In the genomic region with DNA sequence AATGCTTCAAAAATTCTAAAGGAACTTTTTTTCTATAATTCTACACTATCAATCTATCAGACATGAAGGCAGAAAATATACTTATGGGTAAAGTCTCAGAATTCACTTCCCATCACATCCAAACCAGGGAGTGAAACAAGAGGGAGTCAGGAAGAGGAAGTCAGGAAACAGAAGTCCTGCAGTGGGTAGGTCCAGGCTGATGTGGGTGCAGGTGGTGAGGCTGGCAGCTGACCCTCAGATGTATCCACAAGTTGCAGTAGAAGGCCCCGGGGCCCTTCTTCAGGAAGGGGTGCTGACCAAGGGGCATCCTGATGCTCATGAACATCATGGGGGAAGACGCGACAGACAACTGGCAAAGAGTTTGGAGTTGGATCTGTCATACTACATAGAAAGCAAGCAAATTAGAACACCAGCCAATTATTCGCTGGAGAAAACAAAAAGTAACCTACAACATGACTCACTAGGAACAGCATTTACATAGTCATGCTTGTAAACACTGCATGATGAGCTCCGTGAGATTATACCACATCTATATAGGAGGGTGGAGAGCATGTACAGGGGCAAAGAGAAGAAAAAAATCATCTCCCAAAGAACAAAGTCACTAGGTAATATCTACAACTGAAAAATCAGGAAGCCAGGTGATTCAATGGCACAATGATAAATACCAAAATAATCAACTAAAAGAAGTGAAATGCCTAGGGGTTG, we compare ENCODE assay signal across 12 cellular contexts. TPM values are rescaled to one million over a fixed set of nuclear protein-coding genes. Genes with fewer than 3 reads are reported as not detected.
DNase-seq lines count a peak whose midpoint lies in the region; TF ChIP-seq lines count a peak whose summit lies in the region.
"Had no signal": no experiment of that assay in that cellular context is flagged by ENCODE, and none has a peak within 500 bp of the region (broad histone marks: within the 10 kb centered on the region; RNA-seq: fewer than 3 reads in every experiment).

No MANE protein-coding gene starts in this region.

- H3K18ac ChIP-seq in H9 (ENCODE audit: insufficient read length, low read depth, low read length) = no peak overlapping the region

- H4K8ac ChIP-seq in H9 (replicated peaks; ENCODE audit: insufficient read length, low read depth, low read length) = no peak overlapping the region

- no peak overlapping the region for H3K4ac ChIP-seq in H9 (ENCODE audit: low read depth, low read length)

- H3K36me3 ChIP-seq in BLaER1 (peaks cover 45% of the 10 kb centered on the region), H7 (replicated peaks; ENCODE audit: control insufficient read depth, insufficient read depth, low read length) (no peaks in the 10 kb centered on the region)

- no peak overlapping the region for H2BK120ac ChIP-seq in H9 (ENCODE audit: low read depth, low read length, poor library complexity, severe bottlenecking)

- H2BK12ac ChIP-seq in H9 (ENCODE audit: insufficient read length, low read depth, low read length) = no peak overlapping the region

- no peak overlapping the region for H3K56ac ChIP-seq in H9 (ENCODE audit: insufficient read length, low read depth, low read length)

- peaks cover 43% of the 10 kb centered on the region; the same call in 1 of the 2 replicates for H3K79me2 ChIP-seq in H9 (ENCODE audit: insufficient read depth, low read length)

- H3K4me3 ChIP-seq in BLaER1 (0 out of 2 replicates have a peak overlapping the region, but pooled peaks have one; percentile 23), H7 (ENCODE audit: insufficient read depth, low read depth, low read length) (no peak overlapping the region)
- H3K4me3 ChIP-seq: hepatocyte, mucosa of descending colon had no signal

- peak overlapping the region; percentile 42; the same call in 1 of the 2 replicates for H3K9ac ChIP-seq in BLaER1
- no peak overlapping the region for H3K9ac ChIP-seq in H9 (ENCODE audit: extremely low read depth, insufficient read length, low read length)

- H4K20me1 ChIP-seq in BLaER1 = peaks cover 86% of the 10 kb centered on the region
- H4K20me1 ChIP-seq in H9 (ENCODE audit: control insufficient read depth, insufficient read depth, insufficient read length) = peaks cover 4% of the 10 kb centered on the region

- H3T11ph ChIP-seq in H9 (ENCODE audit: low read length) = no peak overlapping the region

- H2BK15ac ChIP-seq in H9 (ENCODE audit: low read depth, low read length) = no peak overlapping the region

- H3K9me3 Mint-ChIP-seq in H9 = no peaks in the 10 kb centered on the region; a peak in 2 of 5 replicates
- no peaks in the 10 kb centered on the region for H3K9me3 Mint-ChIP-seq in activated naive CD8-positive, alpha-beta T cell treated with anti-CD3 and anti-CD28 coated beads for 36 hours

- H4K5ac ChIP-seq in H9 (ENCODE audit: insufficient read length, low read depth, low read length) = no peak overlapping the region

- H2AFZ ChIP-seq in H9 (ENCODE audit: low read length) = no peak overlapping the region
- H2AFZ ChIP-seq: hepatocyte had no signal

- H3K36me3 Mint-ChIP-seq in H9 (ENCODE audit: insufficient read depth in 1 of 3, low read depth in 3 of 3) = peaks cover 1 to 10% (median 3%) of the 10 kb centered on the region in 3 experiments; a peak in 4 of 7 replicates
- H3K36me3 Mint-ChIP-seq in activated naive CD8-positive, alpha-beta T cell treated with anti-CD3 and anti-CD28 coated beads for 36 hours = peaks cover 53% of the 10 kb centered on the region

- H3K4me1 ChIP-seq in BLaER1 (peaks cover 79% of the 10 kb centered on the region), H9 (ENCODE audit: insufficient read depth, low read length) (peaks cover 7% of the 10 kb centered on the region; the same call in 1 of the 2 replicates)

- H3K9me3 ChIP-seq in BLaER1 (no peaks in the 10 kb centered on the region), H9 (ENCODE audit: control insufficient read depth, low read depth, low read length) (no peaks in the 10 kb centered on the region)
- H3K9me3 ChIP-seq: mucosa of descending colon had no signal

- H3K79me1 ChIP-seq in H9 (ENCODE audit: insufficient read depth, low read depth, low read length, poor library complexity, severe bottlenecking) = peaks cover 10% of the 10 kb centered on the region

- no peak overlapping the region for H2BK5ac ChIP-seq in H9 (ENCODE audit: insufficient read length, low read length)

- H3K4me1 Mint-ChIP-seq in H9 = peaks cover 45 to 46% of the 10 kb centered on the region in 2 experiments
- H3K4me1 Mint-ChIP-seq in activated naive CD8-positive, alpha-beta T cell treated with anti-CD3 and anti-CD28 coated beads for 36 hours = peaks cover 62% of the 10 kb centered on the region

- peak overlapping the region in 2 of 3 experiments; percentile 65 to 92; a peak in 3 of 7 replicates for H3K27ac Mint-ChIP-seq in H9
- peak overlapping the region; percentile 18 for H3K27ac Mint-ChIP-seq in activated naive CD8-positive, alpha-beta T cell treated with anti-CD3 and anti-CD28 coated beads for 36 hours

- no peak overlapping the region for H4K91ac ChIP-seq in H9 (ENCODE audit: insufficient read length, low read depth, low read length)

- H3K23me2 ChIP-seq in H9 (ENCODE audit: insufficient read length, low read depth, low read length, poor library complexity, severe bottlenecking) = peaks cover 9% of the 10 kb centered on the region

- H3K23ac ChIP-seq in H9 (ENCODE audit: insufficient read length, low read depth, low read length) = no peak overlapping the region

- H3K27me3 ChIP-seq in BLaER1 (no peaks in the 10 kb centered on the region), H9 (ENCODE audit: insufficient read depth, low read length) (no peaks in the 10 kb centered on the region), H7 (ENCODE audit: control insufficient read depth, insufficient read depth, low read length) (no peaks in the 10 kb centered on the region)
- H3K27me3 ChIP-seq: hepatocyte had no signal

- DNase-seq in H9 (no peak), iris pigment epithelial cell (ENCODE audit: low read depth) (peak; percentile 87), iPS-NIHi7 (ENCODE audit: extremely low spot score) (no peak), SW 1271 (lab: John Stamatoyannopoulos, UW) (no peak), H7 (no peak), SHP77 treated with DMSO at 0.1 percent for 48 hours (lab: John Stamatoyannopoulos, UW) (no peak)
- no peak for DNase-seq in activated naive CD8-positive, alpha-beta T cell treated with anti-CD3 and anti-CD28 coated beads for 36 hours
- DNase-seq: activated CD8-positive, alpha-beta memory T cell treated with anti-CD3 and anti-CD28 coated beads for 24 hours; mucosa of descending colon; NCI-H2171 had no signal

- H3K4me3 Mint-ChIP-seq in H9 = no peak overlapping the region
- H3K4me3 Mint-ChIP-seq in activated naive CD8-positive, alpha-beta T cell treated with anti-CD3 and anti-CD28 coated beads for 36 hours = peak overlapping the region; percentile 20

- no CpG with 5 or more reads among the region's 5 CpGs for WGBS in H9 (ENCODE audit: extremely low coverage, insufficient read length, low lambda C conversion rate)

- H3K14ac ChIP-seq in H9 (ENCODE audit: insufficient read depth, low read length) = no peak overlapping the region; the same call in 1 of the 2 replicates

- H2AK5ac ChIP-seq in H9 (ENCODE audit: insufficient read length, low read length) = no peak overlapping the region

- H3K4me2 ChIP-seq in BLaER1 (peak overlapping the region; percentile 91), H9 (ENCODE audit: insufficient read depth, insufficient read length, low read length) (no peak overlapping the region)
- H3K4me2 ChIP-seq: hepatocyte had no signal

- H3K27ac ChIP-seq in BLaER1 (peak overlapping the region; percentile 39), H9 (ENCODE audit: insufficient read length, low read depth, low read length) (no peak overlapping the region)
- H3K27ac ChIP-seq: hepatocyte had no signal

- H2BK20ac ChIP-seq in H9 (ENCODE audit: low read depth, low read length, poor library complexity, severe bottlenecking) = no peak overlapping the region

- H3K27me3 Mint-ChIP-seq in H9 (ENCODE audit: low read depth) = no peaks in the 10 kb centered on the region
- H3K27me3 Mint-ChIP-seq in activated naive CD8-positive, alpha-beta T cell treated with anti-CD3 and anti-CD28 coated beads for 36 hours = no peaks in the 10 kb centered on the region

- no peak for TF ChIP-seq CTCF in H9 (conservative IDR thresholded peaks at IDR 0.05)

RNA-seq across cellular contexts. Expression of gene UXS1, which starts 4.2 kb away (rescaled TPM):
- total RNA-seq in H9 (2021) = 46.3 and 48.4 TPM in 2 replicates
- 10 to 100 TPM; 43.4 to 44.5 TPM for total RNA-seq in activated naive CD8-positive, alpha-beta T cell treated with anti-CD3 and anti-CD28 coated beads for 36 hours
- total RNA-seq in H7 (2014; rRNA removed; shearing (Covaris generic)) = 20.9 and 27.3 TPM in 2 replicates
